In genomic region chr17:47821424-47822379, GRCh38 we compare ENCODE assay signal across 8 cellular contexts. TPM values are rescaled to one million over a fixed set of nuclear protein-coding genes. Genes with fewer than 3 reads are reported as not detected.
DNase-seq lines count a peak whose midpoint lies in the region; ATAC-seq and TF ChIP-seq lines count a peak whose summit lies in the region.

TSS of gene OSBPL7 (minus strand) at chr17:47821794. CDS start at chr17:47820278, 1,516 bp downstream.

- H3K27me3 ChIP-seq in A673 (replicated peaks; ENCODE audit: insufficient read depth, low read depth, low read length, poor library complexity), result no peaks in the 10 kb centered on the region
- H3K27me3 ChIP-seq in left lung, result no peaks in the 10 kb centered on the region

- peak; percentile 79 for ATAC-seq in GM18867 (IDR thresholded peaks at IDR 0.05; ENCODE audit: unreplicated experiment)
- peak; percentile 72 for ATAC-seq in HG03342 (IDR thresholded peaks at IDR 0.05; ENCODE audit: unreplicated experiment)
- peak; percentile 86 for ATAC-seq in left lung

- POLR2A ChIA-PET in A673 (lab: Charles Lee; ENCODE audit: low non-redundant PET), result no interaction called here

- H3K36me3 ChIP-seq in A673 (ENCODE audit: insufficient read depth, low read length, poor library complexity, severe bottlenecking), result peaks cover 2% of the 10 kb centered on the region
- H3K36me3 ChIP-seq in left lung, result peaks cover 0 to 68% of the 10 kb centered on the region in 2 donors

- TF ChIP-seq CTCF in A673 (conservative IDR thresholded peaks at IDR 0.05; ENCODE audit: low read depth, low read length), result peak; percentile 50
- TF ChIP-seq CTCF in left lung (IDR thresholded peaks at IDR 0.05), result no peak

- BruUV-seq in A673 (replicated peaks; lab: Mats Ljungman, UMichigan), result no TSS peak

- H3K4me1 ChIP-seq in A673 (ENCODE audit: insufficient read depth, low read length, poor library complexity, severe bottlenecking) (peaks cover 7% of the 10 kb centered on the region), left lung (peaks cover 18 to 29% of the 10 kb centered on the region in 2 donors)

- CTCF ChIA-PET in A673 (lab: Charles Lee), result interaction anchor here (0.6 kb wide), 1 partner anchor 48 kb away, joined by 3 read pairs; no protein-coding TSS in a partner anchor

- H3K4me3 ChIP-seq in A673 (ENCODE audit: low read depth, low read length, poor library complexity, severe bottlenecking) (peak within 1 kb of the TSS; percentile 60), left lung (peak within 1 kb of the TSS; percentile 58 to 67)

- H3K9me3 ChIP-seq in A673 (ENCODE audit: low read depth, low read length, poor library complexity, severe bottlenecking) (no peaks in the 10 kb centered on the region), left lung (no peaks in the 10 kb centered on the region)

- H3K27ac ChIP-seq in A673 (ENCODE audit: low read depth, low read length, poor library complexity, severe bottlenecking) (no peak within 1 kb of the TSS), left lung (peak within 1 kb of the TSS; percentile 53 to 70)

- DNase-seq in A673 (ENCODE audit: low spot score) (peak; percentile 68), NCI-H524 (lab: John Stamatoyannopoulos, UW) (peak; percentile 92 to 95), dedifferentiated amniotic fluid mesenchymal stem cell (ENCODE audit: extremely low spot score) (peak; percentile 51), left lung (peak; percentile 82 to 94)
- peak; percentile 81 for DNase-seq in activated CD4-positive, alpha-beta T cell treated with anti-CD3 and anti-CD28 coated beads for 48 hours
- DNase-seq in stimulated activated CD4-positive, alpha-beta T cell treated with anti-CD3 and anti-CD28 coated beads, Interleukin-2, amount 100 ng/mL, for 48 hours, result peak; percentile 57 to 61

- intact Hi-C loops in A673 (cut with micrococcal nuclease; ENCODE audit: unreplicated experiment) (no loop called here), left lung (cut with DNase I) (no loop called here)

RNA-seq across cellular contexts. Expression of gene OSBPL7, which starts in this region (rescaled TPM):
- total RNA-seq in A673 (2021), result 9.1 TPM in 2 replicates
- 10 to 100 TPM; 20.3 to 36.4 TPM for total RNA-seq in left lung
